35 cellular contexts compared by ENCODE assay signal in genomic region chr3:10641760-10642159, GRCh38.
"Had no signal": no experiment of that assay in that cellular context is flagged by ENCODE, and none has a peak within 500 bp of the region (broad histone marks: within the 10 kb centered on the region; RNA-seq: fewer than 3 reads in every experiment).

No MANE protein-coding gene starts in this region.

- DNase-seq: Karpas-422, Kasumi-1, MG63, MM.1S, MV-4-11, NCI-H1048, NCI-H1092, NCI-H1092 treated with DMSO at 0.1 percent for 48 hours, NCI-H1105, NCI-H1105 treated with DMSO at 0.1 percent for 48 hours, NCI-H1417, NCI-H1417 treated with DMSO at 0.1 percent for 48 hours, NCI-H1436, NCI-H1436 treated with DMSO at 0.1 percent for 48 hours, NCI-H146, NCI-H1694, NCI-H1694 treated with DMSO at 0.1 percent for 48 hours, NCI-H187, NCI-H187 treated with DMSO at 0.1 percent for 48 hours, NCI-H1930, NCI-H2029, NCI-H2029 treated with DMSO at 0.1 percent for 48 hours, NCI-H2081, NCI-H2081 treated with DMSO at 0.1 percent for 48 hours, NCI-H2107, NCI-H2171, NCI-H2171 treated with DMSO at 0.1 percent for 48 hours, NCI-H2227 treated with DMSO at 0.1 percent for 48 hours, NCI-H226, NCI-H345, NCI-H446, NCI-H446 treated with DMSO at 0.1 percent for 48 hours, NCI-H510A, NCI-H510A treated with DMSO at 0.1 percent for 48 hours, NCI-H524 had no signal

- H3K4me3 ChIP-seq: MG63 had no signal

- H3K36me3 ChIP-seq: MG63 had no signal
